Comparison of ENCODE assay signal across 8 cellular contexts in genomic region chr20:3045816-3046676, GRCh38. TPM values are rescaled to one million over a fixed set of nuclear protein-coding genes. Genes with fewer than 3 reads are reported as not detected.
DNase-seq lines count a peak whose midpoint lies in the region; ATAC-seq, FAIRE-seq and TF ChIP-seq lines count a peak whose summit lies in the region.

MRPS26 (plus strand) TSS chr20:3046052; CDS start chr20:3046069, 17 bp downstream.

- H3K27me3 ChIP-seq in H1 (replicated peaks in 1 of 4; ENCODE audit: control insufficient read depth in 3 of 4, extremely low read depth in 1 of 4, insufficient read depth in 3 of 4, low read length in 3 of 4) = no peaks in the 10 kb centered on the region
- H3K27me3 ChIP-seq in mesendoderm (ENCODE audit: insufficient read depth, low read length, poor library complexity) = no peaks in the 10 kb centered on the region

- CTCF ChIA-PET in activated CD8-positive, alpha-beta memory T cell treated with anti-CD3 and anti-CD28 coated beads for 36 hours (lab: Charles Lee) = no interaction called here
- CTCF ChIA-PET in H1 (lab: Charles Lee; ENCODE audit: partially characterized antibody) = interaction anchor here (0.6 kb wide), 1 partner anchor 139 kb away, joined by 4 read pairs; no protein-coding TSS in a partner anchor

- H3K79me1 ChIP-seq in H1 (ENCODE audit: low read depth, low read length) = peaks cover 5% of the 10 kb centered on the region
- peaks cover 12% of the 10 kb centered on the region for H3K79me1 ChIP-seq in mesendoderm (ENCODE audit: low read length)

- H3K36me3 ChIP-seq in H1 (ENCODE audit: control insufficient read depth in 2 of 4, insufficient read depth in 4 of 4, low read length in 3 of 4) = peaks cover 9 to 23% (median 21%) of the 10 kb centered on the region in 4 experiments; a peak in 7 of 8 replicates
- peaks cover 14% of the 10 kb centered on the region for H3K36me3 ChIP-seq in mesendoderm (ENCODE audit: control insufficient read depth, insufficient read depth, low read length)

- H3K9me3 ChIP-seq in H1 (ENCODE audit: insufficient read depth in 2 of 2, low read depth in 1 of 2, low read length in 1 of 2) = no peaks in the 10 kb centered on the region

- POLR2A ChIA-PET in activated CD8-positive, alpha-beta memory T cell treated with anti-CD3 and anti-CD28 coated beads for 36 hours (lab: Charles Lee) = interaction anchor here (0.5 to 1.3 kb wide), 6 partner anchors 31 to 158 kb away, joined by 3 to 5 read pairs (median 4); no protein-coding TSS in a partner anchor
- POLR2A ChIA-PET in H1 (lab: Charles Lee; ENCODE audit: partially characterized antibody) = interaction anchor here (0.7 to 1.8 kb wide), 10 partner anchors 13 to 393 kb away, joined by 3 to 6 read pairs (median 4); partner anchors contain the start of genes ITPA, NOP56 and OXT

- H2BK120ac ChIP-seq in H1 (replicated peaks; ENCODE audit: low read depth, low read length) (peak within 1 kb of the TSS; percentile 19), mesendoderm (ENCODE audit: low read depth, low read length) (no peak within 1 kb of the TSS)

- peaks cover 0 to 6% of the 10 kb centered on the region in 2 experiments; a peak in 1 of 4 replicates for H3K79me2 ChIP-seq in H1 (ENCODE audit: control insufficient read depth in 1 of 2, insufficient read depth in 2 of 2, low read length in 2 of 2)
- peaks cover 10% of the 10 kb centered on the region for H3K79me2 ChIP-seq in mesendoderm (ENCODE audit: control insufficient read depth, insufficient read depth, low read length)

- no peak for FAIRE-seq in H1 (lab: Jason Lieb, UNC)

- no peak within 1 kb of the TSS for H3K14ac ChIP-seq in H1 (ENCODE audit: insufficient read length)

- H2BK15ac ChIP-seq in H1 (ENCODE audit: low read length) (0 out of 2 replicates have a peak within 1 kb of the TSS, but pooled peaks have one; percentile 61), mesendoderm (replicated peaks; ENCODE audit: low read depth) (no peak within 1 kb of the TSS)

- DNase-seq in GM19238 (ENCODE audit: insufficient read length, low spot score) = peak; percentile 94
- peak; percentile 79 for DNase-seq in NCI-H82 treated with DMSO at 0.1 percent for 48 hours (lab: John Stamatoyannopoulos, UW; ENCODE audit: unreplicated experiment)
- DNase-seq in H1 (ENCODE audit: low read depth in 1 of 2, low spot score in 2 of 2) = peak; percentile 63 to 92
- peak; percentile 95 for DNase-seq in mesendoderm
- DNase-seq in stimulated activated CD8-positive, alpha-beta memory T cell treated with anti-CD3 and anti-CD28 coated beads, Interleukin-12 subunit alpha, Interleukin-12 subunit beta, amount 100 ng/mL, for 4 hours (ENCODE audit: low read depth) = peak; percentile 72

- peak within 1 kb of the TSS; percentile 6; the same call in 1 of the 2 replicates for H2BK20ac ChIP-seq in H1 (ENCODE audit: low read length)

- peak within 1 kb of the TSS; percentile 83 for H3K56ac ChIP-seq in H1 (replicated peaks; ENCODE audit: insufficient read length, low read depth, low read length)
- peak within 1 kb of the TSS; percentile 97 for H3K56ac ChIP-seq in mesendoderm (ENCODE audit: low read length)

- no peaks in the 10 kb centered on the region for H4K20me1 ChIP-seq in H1 (replicated peaks in 1 of 2; ENCODE audit: control insufficient read depth in 1 of 2, insufficient read depth in 2 of 2, low read length in 2 of 2)

- H3K4ac ChIP-seq in H1 (replicated peaks; ENCODE audit: insufficient read length, low read depth, low read length) (peak within 1 kb of the TSS; percentile 42), mesendoderm (ENCODE audit: low read depth, low read length) (peak within 1 kb of the TSS; percentile 63)

- peak within 1 kb of the TSS; percentile 13; the same call in 1 of the 2 replicates for H2AFZ ChIP-seq in H1 (ENCODE audit: low read length)

- peak within 1 kb of the TSS; percentile 87 for H4K91ac ChIP-seq in H1 (replicated peaks; ENCODE audit: insufficient read length, low read length)

- H3K23ac ChIP-seq in H1 (ENCODE audit: insufficient read length) = no peak within 1 kb of the TSS
- H3K23ac ChIP-seq in mesendoderm (ENCODE audit: low read length) = peak within 1 kb of the TSS; percentile 98

- peaks cover 8% of the 10 kb centered on the region for H3K23me2 ChIP-seq in H1 (ENCODE audit: low read depth, low read length)

- H3K4me3 ChIP-seq in H1 (ENCODE audit: extremely low read depth in 1 of 4, insufficient read depth in 2 of 4, low read depth in 3 of 4, low read length in 4 of 4) (peak within 1 kb of the TSS; percentile 81 to 99 (median 88)), mesendoderm (ENCODE audit: low read length) (peak within 1 kb of the TSS; percentile 93)

- no peak for TF ChIP-seq RAD21 in H1 (IDR thresholded peaks at IDR 0.05 in 1 of 2, conservative IDR thresholded peaks at IDR 0.05 in 1 of 2; ENCODE audit: low read depth in 2 of 2, low read length in 2 of 2)

- H3K18ac ChIP-seq in H1 (ENCODE audit: extremely low read depth, low read length) (peak within 1 kb of the TSS; percentile 94), mesendoderm (ENCODE audit: low read length) (peak within 1 kb of the TSS; percentile 77)

- H4K8ac ChIP-seq in H1 (ENCODE audit: extremely low read depth, insufficient read depth, low read length) (peak within 1 kb of the TSS; percentile 96), mesendoderm (ENCODE audit: low read depth, low read length) (no peak within 1 kb of the TSS)

- H2AK5ac ChIP-seq in H1 (ENCODE audit: low read depth, low read length) (no peak within 1 kb of the TSS), mesendoderm (ENCODE audit: low read length) (no peak within 1 kb of the TSS)

- H2BK5ac ChIP-seq in H1 (ENCODE audit: low read depth, low read length) (peak within 1 kb of the TSS; percentile 82), mesendoderm (ENCODE audit: low read length) (peak within 1 kb of the TSS; percentile 51)

- H4K5ac ChIP-seq in H1 (ENCODE audit: insufficient read length, low read depth, low read length) (peak within 1 kb of the TSS; percentile 92), mesendoderm (ENCODE audit: low read length) (no peak within 1 kb of the TSS)

- H2BK12ac ChIP-seq in H1 (ENCODE audit: low read depth, low read length) = 0 out of 2 replicates have a peak within 1 kb of the TSS, but pooled peaks have one; percentile 50

- peak; percentile 85 for ATAC-seq in HG03442 (IDR thresholded peaks at IDR 0.05; ENCODE audit: unreplicated experiment)

- peak in 1 of 2 experiments; percentile 85; a peak in 2 of 3 replicates for TF ChIP-seq POLR2A in H1 (IDR thresholded peaks at IDR 0.05; ENCODE audit: control extremely low read depth in 1 of 2, low read depth in 2 of 2, low read length in 2 of 2)

- no peak for TF ChIP-seq EP300 in H1 (IDR thresholded peaks at IDR 0.05; ENCODE audit: borderline replicate concordance in 1 of 2, low read depth in 2 of 2, low read length in 2 of 2)

- H3K9ac ChIP-seq in H1 (replicated peaks in 1 of 4; ENCODE audit: extremely low read depth in 1 of 4, low read depth in 3 of 4, low read length in 3 of 4) (peak within 1 kb of the TSS; percentile 64 to 91 (median 82)), mesendoderm (ENCODE audit: low read length) (peak within 1 kb of the TSS; percentile 96)

- H3K4me1 ChIP-seq in H1 (replicated peaks in 1 of 4; ENCODE audit: control insufficient read depth in 3 of 4, insufficient read depth in 4 of 4, low read length in 3 of 4) = peaks cover 2 to 12% (median 9%) of the 10 kb centered on the region in 4 experiments; a peak in 6 of 7 replicates
- H3K4me1 ChIP-seq in mesendoderm (ENCODE audit: control insufficient read depth, low read depth, low read length) = peaks cover 3% of the 10 kb centered on the region

- peak within 1 kb of the TSS; percentile 68 to 78 for H3K4me2 ChIP-seq in H1 (ENCODE audit: insufficient read depth in 1 of 2, low read depth in 2 of 2, low read length in 2 of 2)
- peak within 1 kb of the TSS; percentile 99 for H3K4me2 ChIP-seq in mesendoderm (ENCODE audit: low read length)

- 1% methylated on average over 42 of the region's 104 CpGs; no CpG with 5 or more reads in 1 of the 2 experiments for WGBS in H1 (ENCODE audit: extremely low coverage in 1 of 2, insufficient coverage in 1 of 2, insufficient read length in 1 of 2, insufficient replicate concordance in 2 of 2, low coverage in 1 of 2, low lambda C conversion rate in 2 of 2, missing lambda C conversion rate in 1 of 2), 2 experiments
- WGBS in mesendoderm (ENCODE audit: extremely low coverage, insufficient coverage, low lambda C conversion rate) = no CpG with 5 or more reads among the region's 104 CpGs

- H3K27ac ChIP-seq in C4-2B (peak within 1 kb of the TSS; percentile 93), H1 (ENCODE audit: low read depth, low read length) (peak within 1 kb of the TSS; percentile 67), mesendoderm (ENCODE audit: low read depth, low read length) (peak within 1 kb of the TSS; percentile 66)

- TF ChIP-seq CTCF in C4-2B (conservative IDR thresholded peaks at IDR 0.05) = no peak
- TF ChIP-seq CTCF in H1 (IDR thresholded peaks at IDR 0.05; ENCODE audit: control extremely low read depth in 1 of 3, insufficient read depth in 1 of 3, low read depth in 1 of 3, low read length in 3 of 3) = no peak

TF ChIP-seq in H1, 55 proteins besides CTCF, POLR2A, EP300 and RAD21 (continues in another document):
- TF ChIP-seq SRF (IDR thresholded peaks at IDR 0.05; ENCODE audit: low read depth, low read length) (no peak), POLR2AphosphoS5 (IDR thresholded peaks at IDR 0.05; ENCODE audit: low read depth, low read length) (no peak; the same call in 1 of the 2 replicates), TEAD4 (IDR thresholded peaks at IDR 0.05; ENCODE audit: low read depth, low read length) (no peak), CREB1 (IDR thresholded peaks at IDR 0.05) (peak; percentile 60; the same call in 1 of the 2 replicates), USF2 (IDR thresholded peaks at IDR 0.05; ENCODE audit: low read length) (no peak)

RNA-seq across cellular contexts. Expression of gene MRPS26, which starts in this region (rescaled TPM):
- 10 to 100 TPM; 90.2 to 90.7 TPM for total RNA-seq in activated CD8-positive, alpha-beta memory T cell treated with anti-CD3 and anti-CD28 coated beads for 36 hours
- total RNA-seq in H1 (2021; fragmentation: NEBNext Ultra II Directional; extraction: Animal tissue kit (Norgen Biotek cat#: 25700)) = 100 and 103 TPM in 2 replicates
- 83.6 and 99.2 TPM in 2 replicates for polyA plus RNA-seq in H1 (2011; rRNA removed)
- 125 TPM for polyA plus RNA-seq in H1 (2011; cell fraction: cytosol; rRNA removed)
- polyA plus RNA-seq in H1 (2011; cell fraction: nucleus; rRNA removed) = 95.7 TPM
- 81.4 to 116 TPM (median 109 TPM) in 4 replicates for polyA plus RNA-seq in H1 (2012, experiment 1 of 2)
- polyA plus RNA-seq in H1 (2012, experiment 2 of 2) = 82.9 TPM
- 62.7 TPM for polyA plus RNA-seq in H1 (2013, experiment 1 of 2)
- 62.2 TPM for polyA plus RNA-seq in H1 (2013, experiment 2 of 2)
- polyA minus RNA-seq in H1 (2011; rRNA and poly(A)+ RNA removed) = 17.6 and 27.5 TPM in 2 replicates
- 38.5 TPM for polyA minus RNA-seq in H1 (2011; cell fraction: cytosol; rRNA and poly(A)+ RNA removed)
- 29.2 TPM for polyA minus RNA-seq in H1 (2011; cell fraction: nucleus; rRNA and poly(A)+ RNA removed)
- polyA plus RNA-seq in mesendoderm (2013, experiment 1 of 2) = 66.1 TPM
- polyA plus RNA-seq in mesendoderm (2013, experiment 2 of 2) = 66.6 TPM

Comparison
In these comparisons a context has a peak if more than half of its experiments do, and no peak if none do; other contexts are left out.
1. Peak in every context shown above with its lines: DNase-seq, ATAC-seq, H3K4me3 ChIP-seq and H3K27ac ChIP-seq.